8 cellular contexts compared by ENCODE assay signal in genomic region chr11:36564376-36565032, GRCh38.
DNase-seq lines count a peak whose midpoint lies in the region; ATAC-seq and TF ChIP-seq lines count a peak whose summit lies in the region.

No MANE protein-coding gene starts in this region.

- ATAC-seq in GM21723 (IDR thresholded peaks at IDR 0.05; ENCODE audit: unreplicated experiment), result peak; percentile 72
- no peak for ATAC-seq in GM21515 (IDR thresholded peaks at IDR 0.05; ENCODE audit: unreplicated experiment)

- TF ChIP-seq CTCF in choroid plexus epithelial cell (conservative IDR thresholded peaks at IDR 0.05; ENCODE audit: low read depth, low read length), result peak; percentile 79

- H3K4me3 ChIP-seq in choroid plexus epithelial cell (ENCODE audit: low read depth, low read length), result peak overlapping the region; percentile 36

- peak; percentile 64 for DNase-seq in DMS79 treated with DMSO at 0.1 percent for 48 hours (lab: John Stamatoyannopoulos, UW)
- peak; percentile 42 for DNase-seq in NCI-H1048 (lab: John Stamatoyannopoulos, UW)
- peak in 4 of 5 experiments; percentile 3 to 60 (median 18) for DNase-seq in T-helper 2 cell
- DNase-seq in choroid plexus epithelial cell (ENCODE audit: low read depth), result peak; percentile 80
- DNase-seq in kidney tubule cell (ENCODE audit: low spot score), result peak; percentile 70
- peak; percentile 13 for DNase-seq in stimulated activated CD4-positive, alpha-beta T cell treated with anti-CD3 and anti-CD28 coated beads, Interleukin-2, amount 100 ng/mL, for 4 hours (ENCODE audit: low read depth)

Comparison
In these comparisons a context has a peak if more than half of its experiments do, and no peak if none do; other contexts are left out.
1. DNase-seq: peak in every context shown above with its lines; median percentile 80 in choroid plexus epithelial cell; 70 in kidney tubule cell; 64 in DMS79 treated with DMSO at 0.1 percent for 48 hours; 42 in NCI-H1048; 18 in T-helper 2 cell; 13 in stimulated activated CD4-positive, alpha-beta T cell treated with anti-CD3 and anti-CD28 coated beads, Interleukin-2, amount 100 ng/mL, for 4 hours.